7 cellular contexts compared by ENCODE assay signal in the genomic region with DNA sequence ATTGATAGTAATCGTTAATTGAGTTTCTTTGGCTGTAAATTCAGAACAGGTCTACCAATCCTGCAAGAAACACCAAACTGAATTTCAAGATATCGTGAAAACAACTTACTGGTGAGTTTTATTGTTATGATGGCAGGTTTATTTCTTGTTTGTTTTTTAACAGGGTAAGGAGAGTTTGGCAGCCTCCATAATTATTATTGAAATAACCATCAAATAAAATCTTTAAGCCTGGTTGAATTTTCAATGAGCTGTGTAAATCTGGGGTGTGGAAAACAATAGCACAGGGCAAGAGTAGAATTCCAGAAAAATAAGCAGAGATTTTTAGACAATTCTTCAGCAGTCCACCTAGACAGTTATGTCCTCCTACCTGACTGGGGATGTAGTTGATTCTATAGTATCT.
"Had no signal": no experiment of that assay in that cellular context is flagged by ENCODE, and none has a peak within 500 bp of the region (broad histone marks: within the 10 kb centered on the region; RNA-seq: fewer than 3 reads in every experiment).

No MANE protein-coding gene starts in this region.

- DNase-seq: H9, HCEC 1CT, HFFc6, KBM-7 had no signal

- H3K4me3 ChIP-seq: GM23338 had no signal

- FAIRE-seq: H1, HepG2 had no signal

- H3K4me2 ChIP-seq: GM23338 had no signal
